Comparison of ENCODE assay signal across 9 cellular contexts in genomic region chr16:19114359-19115147, GRCh38. TPM values are rescaled to one million over a fixed set of nuclear protein-coding genes. Genes with fewer than 3 reads are reported as not detected.
DNase-seq lines count a peak whose midpoint lies in the region; ATAC-seq, FAIRE-seq and TF ChIP-seq lines count a peak whose summit lies in the region.
"Had no signal": no experiment of that assay in that cellular context is flagged by ENCODE, and none has a peak within 500 bp of the region (broad histone marks: within the 10 kb centered on the region; RNA-seq: fewer than 3 reads in every experiment).

No MANE protein-coding gene starts in this region.

- no peak overlapping the region for H3K23ac ChIP-seq in H1 (ENCODE audit: insufficient read length)

- no peak overlapping the region for H3K14ac ChIP-seq in H1 (ENCODE audit: insufficient read length)

- H3K9me3 Mint-ChIP-seq in natural killer cell treated with Interleukin-12 subunit alpha and Interleukin-12 subunit beta and Interleukin-15 and Interleukin-18, amount 100 ng/mL, for 72 hours = no peaks in the 10 kb centered on the region
- H3K9me3 Mint-ChIP-seq in natural killer cell (no peaks in the 10 kb centered on the region), memory B cell (no peaks in the 10 kb centered on the region)

- H3K27ac Mint-ChIP-seq in natural killer cell treated with Interleukin-12 subunit alpha and Interleukin-12 subunit beta and Interleukin-15 and Interleukin-18, amount 100 ng/mL, for 72 hours = peak overlapping the region in 1 of 2 donors; percentile 84
- H3K27ac Mint-ChIP-seq in natural killer cell (no peak overlapping the region), memory B cell (peak overlapping the region; percentile 62)

- H3K4me1 Mint-ChIP-seq in natural killer cell treated with Interleukin-12 subunit alpha and Interleukin-12 subunit beta and Interleukin-15 and Interleukin-18, amount 100 ng/mL, for 72 hours (ENCODE audit: low read depth in 2 of 2) = peaks cover 13 to 27% of the 10 kb centered on the region in 2 donors
- H3K4me1 Mint-ChIP-seq in natural killer cell (peaks cover 6 to 19% of the 10 kb centered on the region in 2 donors), memory B cell (peaks cover 24% of the 10 kb centered on the region)

- H3K4ac ChIP-seq in H1 (replicated peaks; ENCODE audit: insufficient read length, low read depth, low read length) = peak overlapping the region; percentile 53

- no peak overlapping the region for H4K5ac ChIP-seq in H1 (ENCODE audit: insufficient read length, low read depth, low read length)

- H4K91ac ChIP-seq in H1 (replicated peaks; ENCODE audit: insufficient read length, low read length) = peak overlapping the region; percentile 54

- TF ChIP-seq POLR2A in H1 (IDR thresholded peaks at IDR 0.05; ENCODE audit: control extremely low read depth in 1 of 2, low read depth in 2 of 2, low read length in 2 of 2) = no peak

- no peak overlapping the region for H2BK20ac ChIP-seq in H1 (ENCODE audit: low read length)

- H3K36me3 ChIP-seq in H1 (ENCODE audit: control insufficient read depth in 2 of 4, insufficient read depth in 4 of 4, low read length in 3 of 4) = peaks cover 0 to 3% (median 0%) of the 10 kb centered on the region in 4 experiments; a peak in 1 of 8 replicates

- H3K4me1 ChIP-seq in H1 (replicated peaks in 1 of 4; ENCODE audit: control insufficient read depth in 3 of 4, insufficient read depth in 4 of 4, low read length in 3 of 4) = peaks cover 5 to 12% (median 7%) of the 10 kb centered on the region in 4 experiments

- H2AFZ ChIP-seq in H1 (ENCODE audit: low read length) = peak overlapping the region; percentile 34; the same call in 1 of the 2 replicates

- 24% methylated on average over 60 of the region's 80 CpGs; no CpG with 5 or more reads in 1 of the 2 experiments for WGBS in H1 (ENCODE audit: extremely low coverage in 1 of 2, insufficient coverage in 1 of 2, insufficient read length in 1 of 2, insufficient replicate concordance in 2 of 2, low coverage in 1 of 2, low lambda C conversion rate in 2 of 2, missing lambda C conversion rate in 1 of 2), 2 experiments

- TF ChIP-seq EP300 in H1 (IDR thresholded peaks at IDR 0.05; ENCODE audit: borderline replicate concordance in 1 of 2, low read depth in 2 of 2, low read length in 2 of 2) = no peak

- POLR2A ChIA-PET in H1 (lab: Charles Lee; ENCODE audit: partially characterized antibody) = interaction anchor here (1.5 to 2.0 kb wide), 4 partner anchors 9 to 29 kb away, joined by 3 to 8 read pairs (median 4); no protein-coding TSS in a partner anchor

- H3K27me3 Mint-ChIP-seq in natural killer cell treated with Interleukin-12 subunit alpha and Interleukin-12 subunit beta and Interleukin-15 and Interleukin-18, amount 100 ng/mL, for 72 hours = peaks cover 0 to 27% of the 10 kb centered on the region in 2 donors
- H3K27me3 Mint-ChIP-seq in natural killer cell (ENCODE audit: low read depth in 2 of 2) (peaks cover 20 to 42% of the 10 kb centered on the region in 2 donors), memory B cell (peaks cover 2% of the 10 kb centered on the region)

- H3K56ac ChIP-seq in H1 (replicated peaks; ENCODE audit: insufficient read length, low read depth, low read length) = no peak overlapping the region

- TF ChIP-seq RAD21 in H1 (IDR thresholded peaks at IDR 0.05 in 1 of 2, conservative IDR thresholded peaks at IDR 0.05 in 1 of 2; ENCODE audit: low read depth in 2 of 2, low read length in 2 of 2) = no peak

- H3K27ac ChIP-seq in H1 (ENCODE audit: low read depth, low read length) = no peak overlapping the region

- H4K8ac ChIP-seq in H1 (ENCODE audit: extremely low read depth, insufficient read depth, low read length) = peak overlapping the region; percentile 95

- peak overlapping the region in 2 of 4 experiments; percentile 1 to 71; a peak in 2 of 7 replicates for H3K9ac ChIP-seq in H1 (replicated peaks in 1 of 4; ENCODE audit: extremely low read depth in 1 of 4, low read depth in 3 of 4, low read length in 3 of 4)

- no peak for FAIRE-seq in H1 (lab: Jason Lieb, UNC)
- FAIRE-seq: colon had no signal

- intact Hi-C loops in natural killer cell (cut with micrococcal nuclease) = no loop called here

- ATAC-seq in natural killer cell treated with Interleukin-12 subunit alpha and Interleukin-12 subunit beta and Interleukin-15 and Interleukin-18, amount 100 ng/mL, for 72 hours = peak; percentile 46 to 47
- ATAC-seq in natural killer cell = no peak
- ATAC-seq in memory B cell (ENCODE audit: low read depth) = peak; percentile 37
- no peak for ATAC-seq in HG03108 (IDR thresholded peaks at IDR 0.05; ENCODE audit: unreplicated experiment)

- peaks cover 0 to 3% of the 10 kb centered on the region in 2 experiments; a peak in 1 of 4 replicates for H3K9me3 ChIP-seq in H1 (ENCODE audit: insufficient read depth in 2 of 2, low read depth in 1 of 2, low read length in 1 of 2)

- no peak overlapping the region; the same call in 1 of the 2 replicates for H2BK5ac ChIP-seq in H1 (ENCODE audit: low read depth, low read length)

- H3K4me3 Mint-ChIP-seq in natural killer cell treated with Interleukin-12 subunit alpha and Interleukin-12 subunit beta and Interleukin-15 and Interleukin-18, amount 100 ng/mL, for 72 hours = peak overlapping the region; percentile 86
- H3K4me3 Mint-ChIP-seq in natural killer cell = no peak overlapping the region
- peak overlapping the region; percentile 79 for H3K4me3 Mint-ChIP-seq in memory B cell

- TF ChIP-seq CTCF in natural killer cell (IDR thresholded peaks at IDR 0.05) = no peak
- peak in 1 of 3 experiments; percentile 25; a peak in 2 of 4 replicates for TF ChIP-seq CTCF in H1 (IDR thresholded peaks at IDR 0.05; ENCODE audit: control extremely low read depth in 1 of 3, insufficient read depth in 1 of 3, low read depth in 1 of 3, low read length in 3 of 3)

- H3K18ac ChIP-seq in H1 (ENCODE audit: extremely low read depth, low read length) = peak overlapping the region; percentile 60

- H2BK12ac ChIP-seq in H1 (ENCODE audit: low read depth, low read length) = peak overlapping the region; percentile 39; the same call in 1 of the 2 replicates

- 0 out of 2 replicates have a peak overlapping the region, but pooled peaks have one; percentile 15 for H2AK5ac ChIP-seq in H1 (ENCODE audit: low read depth, low read length)

- CTCF ChIA-PET in H1 (lab: Charles Lee; ENCODE audit: partially characterized antibody) = interaction anchor here (0.6 to 3.1 kb wide), 18 partner anchors 9 to 387 kb away, joined by 3 to 14 read pairs (median 4); no protein-coding TSS in a partner anchor

- H3K27me3 ChIP-seq in H1 (replicated peaks in 1 of 4; ENCODE audit: control insufficient read depth in 3 of 4, extremely low read depth in 1 of 4, insufficient read depth in 3 of 4, low read length in 3 of 4) = peaks cover 14 to 30% (median 28%) of the 10 kb centered on the region in 4 experiments

- DNase-seq in natural killer cell treated with Interleukin-12 subunit alpha and Interleukin-12 subunit beta and Interleukin-15 and Interleukin-18, amount 100 ng/mL, for 72 hours (ENCODE audit: low spot score) = no peak
- DNase-seq in natural killer cell (no peak), RKO (ENCODE audit: low spot score) (peak; percentile 75), H1 (ENCODE audit: low read depth in 1 of 2, low spot score in 2 of 2) (peak in 1 of 2 experiments; percentile 87), memory B cell (ENCODE audit: low spot score in 2 of 2) (peak; percentile 25 to 47), ureter (ENCODE audit: low spot score) (peak; percentile 71), NCI-H82 (lab: John Stamatoyannopoulos, UW) (no peak)

- peak overlapping the region; percentile 27 to 68 (median 40) for H3K4me3 ChIP-seq in H1 (ENCODE audit: extremely low read depth in 1 of 4, insufficient read depth in 2 of 4, low read depth in 3 of 4, low read length in 4 of 4)

- H2BK120ac ChIP-seq in H1 (replicated peaks; ENCODE audit: low read depth, low read length) = no peak overlapping the region

- no peaks in the 10 kb centered on the region for H3K79me2 ChIP-seq in H1 (ENCODE audit: control insufficient read depth in 1 of 2, insufficient read depth in 2 of 2, low read length in 2 of 2)

- no peaks in the 10 kb centered on the region for H3K79me1 ChIP-seq in H1 (ENCODE audit: low read depth, low read length)

- peak overlapping the region; percentile 81; the same call in 1 of the 2 replicates for H2BK15ac ChIP-seq in H1 (ENCODE audit: low read length)

- H3K4me2 ChIP-seq in H1 (ENCODE audit: insufficient read depth in 1 of 2, low read depth in 2 of 2, low read length in 2 of 2) = peak overlapping the region; percentile 77 to 80

- peaks cover 0 to 3% of the 10 kb centered on the region in 2 experiments for H4K20me1 ChIP-seq in H1 (replicated peaks in 1 of 2; ENCODE audit: control insufficient read depth in 1 of 2, insufficient read depth in 2 of 2, low read length in 2 of 2)

- H3K23me2 ChIP-seq in H1 (ENCODE audit: low read depth, low read length) = peaks cover 5% of the 10 kb centered on the region; the same call in 1 of the 2 replicates

- H3K36me3 Mint-ChIP-seq in natural killer cell treated with Interleukin-12 subunit alpha and Interleukin-12 subunit beta and Interleukin-15 and Interleukin-18, amount 100 ng/mL, for 72 hours = no peaks in the 10 kb centered on the region
- no peaks in the 10 kb centered on the region for H3K36me3 Mint-ChIP-seq in natural killer cell
- no peaks in the 10 kb centered on the region for H3K36me3 Mint-ChIP-seq in memory B cell

RNA-seq across cellular contexts. Expression of gene ITPRIPL2, which starts 0.8 kb away (rescaled TPM):
- total RNA-seq in natural killer cell treated with Interleukin-12 subunit alpha and Interleukin-12 subunit beta and Interleukin-15 and Interleukin-18, amount 100 ng/mL, for 72 hours = 10 to 100 TPM; 11.2 to 31.9 TPM
- total RNA-seq in natural killer cell (1 to 10 TPM in 2 of 3 donors, under 1 TPM in 1; 0.18 to 5.7 (median 2.5) TPM), ureter (61.3 TPM)
- total RNA-seq in H1 (2021; fragmentation: NEBNext Ultra II Directional; extraction: Animal tissue kit (Norgen Biotek cat#: 25700)) = 3.3 and 3.4 TPM in 2 replicates
- polyA plus RNA-seq in H1 (2011; rRNA removed) = 1.1 and 1.8 TPM in 2 replicates
- 1.4 TPM for polyA plus RNA-seq in H1 (2011; cell fraction: cytosol; rRNA removed)
- 1.9 TPM for polyA plus RNA-seq in H1 (2011; cell fraction: nucleus; rRNA removed)
- polyA plus RNA-seq in H1 (2012, experiment 1 of 2) = 1.1 to 1.5 TPM (median 1.3 TPM) in 4 replicates
- 0.29 TPM for polyA plus RNA-seq in H1 (2012, experiment 2 of 2)
- 1.8 TPM for polyA plus RNA-seq in H1 (2013, experiment 1 of 2)
- polyA plus RNA-seq in H1 (2013, experiment 2 of 2) = 1.9 TPM
- 1.5 and 2.1 TPM in 2 replicates for polyA minus RNA-seq in H1 (2011; rRNA and poly(A)+ RNA removed)
- 3.7 TPM for polyA minus RNA-seq in H1 (2011; cell fraction: cytosol; rRNA and poly(A)+ RNA removed)
- 3.6 TPM for polyA minus RNA-seq in H1 (2011; cell fraction: nucleus; rRNA and poly(A)+ RNA removed)

RNA-seq across cellular contexts. Expression of gene COQ7, which starts 47.1 kb away (rescaled TPM):
- total RNA-seq in natural killer cell treated with Interleukin-12 subunit alpha and Interleukin-12 subunit beta and Interleukin-15 and Interleukin-18, amount 100 ng/mL, for 72 hours = 10 to 100 TPM; 11.2 to 17.1 TPM
- total RNA-seq in natural killer cell (10 to 100 TPM; 16.3 to 17.9 (median 17.1) TPM), ureter (29.7 TPM)
- 15.2 and 17.7 TPM in 2 replicates for total RNA-seq in H1 (2021; fragmentation: NEBNext Ultra II Directional; extraction: Animal tissue kit (Norgen Biotek cat#: 25700))
- polyA plus RNA-seq in H1 (2011; rRNA removed) = 7.1 and 10.4 TPM in 2 replicates
- 15.2 TPM for polyA plus RNA-seq in H1 (2011; cell fraction: cytosol; rRNA removed)
- polyA plus RNA-seq in H1 (2011; cell fraction: nucleus; rRNA removed) = 6.6 TPM
- polyA plus RNA-seq in H1 (2012, experiment 1 of 2) = 13.2 to 16.9 TPM (median 15.3 TPM) in 4 replicates
- polyA plus RNA-seq in H1 (2012, experiment 2 of 2) = 6.6 TPM
- polyA plus RNA-seq in H1 (2013, experiment 1 of 2) = 7.7 TPM
- polyA plus RNA-seq in H1 (2013, experiment 2 of 2) = 9.0 TPM
- polyA minus RNA-seq in H1 (2011; rRNA and poly(A)+ RNA removed) = 9.8 and 14.4 TPM in 2 replicates
- polyA minus RNA-seq in H1 (2011; cell fraction: cytosol; rRNA and poly(A)+ RNA removed) = 13.9 TPM
- 11.6 TPM for polyA minus RNA-seq in H1 (2011; cell fraction: nucleus; rRNA and poly(A)+ RNA removed)

RNA-seq across cellular contexts. Expression of gene SYT17, which starts 53.5 kb away (rescaled TPM):
- total RNA-seq in natural killer cell treated with Interleukin-12 subunit alpha and Interleukin-12 subunit beta and Interleukin-15 and Interleukin-18, amount 100 ng/mL, for 72 hours = not detected
- total RNA-seq in natural killer cell = 1 to 10 TPM in 1 of 3 donors, under 1 TPM in 1, not detected in 1; 0.65 to 1.6 TPM
- 5.6 and 5.8 TPM in 2 replicates for total RNA-seq in H1 (2021; fragmentation: NEBNext Ultra II Directional; extraction: Animal tissue kit (Norgen Biotek cat#: 25700))
- polyA plus RNA-seq in H1 (2011; rRNA removed) = 18.1 and 26.6 TPM in 2 replicates
- polyA plus RNA-seq in H1 (2011; cell fraction: cytosol; rRNA removed) = 13.5 TPM
- 30.8 TPM for polyA plus RNA-seq in H1 (2011; cell fraction: nucleus; rRNA removed)
- polyA plus RNA-seq in H1 (2012, experiment 1 of 2) = 3.8 to 6.5 TPM (median 5.6 TPM) in 4 replicates
- 4.8 TPM for polyA plus RNA-seq in H1 (2012, experiment 2 of 2)
- polyA plus RNA-seq in H1 (2013, experiment 1 of 2) = 3.1 TPM
- 3.5 TPM for polyA plus RNA-seq in H1 (2013, experiment 2 of 2)
- 17.6 and 18.5 TPM in 2 replicates for polyA minus RNA-seq in H1 (2011; rRNA and poly(A)+ RNA removed)
- polyA minus RNA-seq in H1 (2011; cell fraction: cytosol; rRNA and poly(A)+ RNA removed) = 4.4 TPM
- polyA minus RNA-seq in H1 (2011; cell fraction: nucleus; rRNA and poly(A)+ RNA removed) = 12.7 TPM
- total RNA-seq in ureter = 24.4 TPM

Comparison
In these comparisons a context has a peak if more than half of its experiments do, and no peak if none do; other contexts are left out.
1. ATAC-seq: peak in natural killer cell treated with Interleukin-12 subunit alpha and Interleukin-12 subunit beta and Interleukin-15 and Interleukin-18, amount 100 ng/mL, for 72 hours (2 of 2) and memory B cell (single experiment); none in natural killer cell (0 of 3) and HG03108 (single experiment).
2. DNase-seq: peak in RKO (single experiment), memory B cell (2 of 2) and ureter (single experiment); none in natural killer cell treated with Interleukin-12 subunit alpha and Interleukin-12 subunit beta and Interleukin-15 and Interleukin-18, amount 100 ng/mL, for 72 hours (single experiment), natural killer cell (single experiment) and NCI-H82 (single experiment).